ENCODE assay signal across 25 cellular contexts in the genomic region with DNA sequence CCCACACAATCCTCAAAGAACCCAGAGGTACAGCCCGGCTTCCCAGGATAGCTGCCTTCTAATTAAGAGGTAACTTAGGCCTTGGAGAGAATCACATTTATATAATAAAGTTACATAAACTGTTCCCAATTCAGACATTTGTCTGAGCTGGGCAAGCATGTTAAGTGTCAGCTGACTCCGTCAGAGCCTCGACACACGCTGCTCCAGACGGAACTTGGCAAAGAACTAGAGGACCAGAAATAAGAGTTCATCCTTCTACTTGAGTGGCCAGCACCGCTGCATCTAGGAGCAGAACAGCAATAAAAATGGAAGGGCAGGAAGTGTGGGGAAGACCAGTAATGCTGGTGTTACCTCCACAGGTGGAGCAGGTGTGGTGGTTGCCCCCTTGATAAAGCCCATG.
"Had no signal": no experiment of that assay in that cellular context is flagged by ENCODE, and none has a peak within 500 bp of the region (broad histone marks: within the 10 kb centered on the region; RNA-seq: fewer than 3 reads in every experiment).

No MANE protein-coding gene starts in this region.

- H3K4me1 ChIP-seq: breast epithelium, SJCRH30 had no signal

- H3K4me3 ChIP-seq: ascending aorta, breast epithelium, SJCRH30, SK-N-MC had no signal

- DNase-seq: activated CD4-positive, alpha-beta T cell treated with anti-CD3 and anti-CD28 coated beads, Interleukin-2, amount 10 ng/mL, durations not matched to agents 24 days and 14 days; activated CD4-positive, alpha-beta T cell treated with anti-CD3 and anti-CD28 coated beads, Interleukin-2, amount 50 U/mL, for 48 hours; activated CD8-positive, alpha-beta T cell treated with anti-CD3 and anti-CD28 coated beads, Interleukin-2, amount 10 ng/mL, durations not matched to agents 7 days and 5 days; activated gamma-delta T cell; activated naive CD4-positive, alpha-beta T cell treated with Interleukin-2 at 50 U/mL for 16 hours; activated naive CD8-positive, alpha-beta T cell treated with anti-CD3 and anti-CD28 coated beads, Interleukin-2, amount 10 ng/mL, durations not matched to agents 7 days and 5 days; activated T-cell treated with anti-CD3 and anti-CD28 coated beads, Interleukin-2, amount 50 U/mL, for 24 hours; amygdala; MM.1S; NCI-H1092 treated with DMSO at 0.1 percent for 48 hours; NCI-H1417; NCI-H146; NCI-H187; NCI-H2029 treated with DMSO at 0.1 percent for 48 hours; NCI-H446 treated with DMSO at 0.1 percent for 48 hours; NCI-H526; NCI-H774; SHP77; SJCRH30; T1000 had no signal

- H3K9ac ChIP-seq: KMS-11 had no signal

- H3K9me3 ChIP-seq: ascending aorta, breast epithelium, SJCRH30 had no signal

- H3K27ac ChIP-seq: ascending aorta, breast epithelium, KMS-11, SJCRH30, SK-N-MC had no signal

- ATAC-seq: activated CD8-positive, alpha-beta T cell treated with anti-CD3 and anti-CD28 coated beads, Interleukin-2, amount 10 ng/mL, durations not matched to agents 7 days and 5 days; Panc1 had no signal

- H3K27me3 ChIP-seq: ascending aorta, breast epithelium, SJCRH30 had no signal

- H3K4me2 ChIP-seq: KMS-11 had no signal

- H3K36me3 ChIP-seq: ascending aorta, breast epithelium, SJCRH30 had no signal
